8 cellular contexts compared by ENCODE assay signal in the genomic region with DNA sequence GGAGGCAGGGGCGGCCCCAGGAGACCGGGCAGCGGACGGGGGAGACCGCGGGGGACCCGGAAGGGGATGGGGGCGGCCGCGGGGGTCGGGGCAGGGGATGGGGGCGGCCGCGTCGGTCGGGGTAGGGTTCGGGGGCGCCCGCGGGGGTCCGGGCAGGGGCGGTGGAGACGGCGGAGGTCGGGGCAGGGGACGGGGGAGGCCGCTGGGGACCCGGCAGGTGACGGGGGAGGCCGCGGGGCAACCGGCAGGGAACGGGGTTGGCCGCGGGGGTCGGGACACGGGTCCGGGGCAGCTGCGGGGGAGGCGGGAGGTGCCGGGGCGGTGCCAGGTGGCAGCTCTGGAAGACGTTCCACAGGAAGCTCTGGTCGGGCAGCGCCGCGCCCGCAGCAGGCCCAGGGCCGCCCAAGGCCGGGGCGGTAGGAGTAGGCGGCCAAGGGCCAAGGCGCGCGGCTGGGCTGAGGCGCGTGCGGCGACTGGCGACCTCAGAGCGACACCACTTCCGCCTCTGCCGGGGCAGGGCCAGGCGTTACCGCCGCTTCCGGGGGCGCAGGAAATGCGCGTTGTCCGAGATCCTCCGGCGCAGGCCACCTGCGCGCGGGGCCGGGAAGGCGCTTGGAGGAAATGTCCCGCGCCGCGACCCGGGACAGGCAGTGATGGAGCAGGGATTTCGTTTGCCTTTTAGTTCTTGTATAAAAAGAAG. TPM values are rescaled to one million over a fixed set of nuclear protein-coding genes. Genes with fewer than 3 reads are reported as not detected.
A peak's percentile ranks its signal among the peaks of the same experiment; 100 is the strongest.
DNase-seq lines count a peak whose midpoint lies in the region; ATAC-seq and TF ChIP-seq lines count a peak whose summit lies in the region.
"Not testable (repeated sequence)": the region's sequence is repeated elsewhere in the genome, so short reads cannot be mapped to it uniquely, and the experiment has no call there.

No MANE protein-coding gene starts in this region.

- H3K27ac Mint-ChIP-seq in stimulated activated naive B cell treated with anti-CD40 and anti-IgM and Interleukin-4, amounts not matched to agents 10 μg/mL and 1 μg/mL and 100 μg/mL, for 72 hours, result peak overlapping the region; percentile 56

- H4K20me1 ChIP-seq in osteoblast (ENCODE audit: insufficient read depth, low read length), result not testable (repeated sequence)

- H3K4me3 ChIP-seq in WI38 (ENCODE audit: low read depth, low read length) (peak overlapping the region; percentile 40), astrocyte of the spinal cord (ENCODE audit: low read depth, low read length) (peak overlapping the region; percentile 39), osteoblast (ENCODE audit: insufficient read depth, low read length) (peak overlapping the region; percentile 64)

- not testable (repeated sequence) for H3K79me2 ChIP-seq in osteoblast (ENCODE audit: insufficient read depth, low read length)

- H3K27ac ChIP-seq in osteoblast (ENCODE audit: low read depth, low read length), result not testable (repeated sequence)

- H3K27me3 Mint-ChIP-seq in stimulated activated naive B cell treated with anti-CD40 and anti-IgM and Interleukin-4, amounts not matched to agents 10 μg/mL and 1 μg/mL and 100 μg/mL, for 72 hours, result not testable (repeated sequence)

- peak overlapping the region; percentile 39 for H3K4me2 ChIP-seq in osteoblast (ENCODE audit: insufficient read depth, low read length)

- not testable (repeated sequence) for H3K27me3 ChIP-seq in osteoblast (ENCODE audit: insufficient read depth, low read length)

- H3K36me3 Mint-ChIP-seq in stimulated activated naive B cell treated with anti-CD40 and anti-IgM and Interleukin-4, amounts not matched to agents 10 μg/mL and 1 μg/mL and 100 μg/mL, for 72 hours, result peaks cover 14 to 22% of the 10 kb centered on the region in 2 donors

- not testable (repeated sequence) for H3K4me1 ChIP-seq in osteoblast (ENCODE audit: insufficient read depth, low read length)

- intact Hi-C loops in left cardiac atrium (cut with DNase I), result not testable (repeated sequence)

- not testable (repeated sequence) for H2AFZ ChIP-seq in osteoblast (ENCODE audit: low read length)

- in situ Hi-C loops in astrocyte of the spinal cord (cut with HindIII; ENCODE audit: low sequenced_read_pairs), result not testable (repeated sequence)

- peak; percentile 97 for ATAC-seq in GM21576 (IDR thresholded peaks at IDR 0.05; ENCODE audit: unreplicated experiment)
- ATAC-seq in HG03571 (IDR thresholded peaks at IDR 0.05; ENCODE audit: unreplicated experiment), result peak; percentile 98
- peak; percentile 97 to 100 for ATAC-seq in left cardiac atrium
- peak; percentile 95 for ATAC-seq in stimulated activated naive B cell treated with anti-CD40 and anti-IgM and Interleukin-4, amounts not matched to agents 10 μg/mL and 1 μg/mL and 100 μg/mL, for 72 hours (replicated peaks)

- H3K9me3 ChIP-seq in osteoblast (ENCODE audit: low read depth, low read length), result not testable (repeated sequence)

- not testable (repeated sequence) for H3K9me3 Mint-ChIP-seq in stimulated activated naive B cell treated with anti-CD40 and anti-IgM and Interleukin-4, amounts not matched to agents 10 μg/mL and 1 μg/mL and 100 μg/mL, for 72 hours

- H3K4me1 Mint-ChIP-seq in stimulated activated naive B cell treated with anti-CD40 and anti-IgM and Interleukin-4, amounts not matched to agents 10 μg/mL and 1 μg/mL and 100 μg/mL, for 72 hours, result peaks cover 9 to 12% of the 10 kb centered on the region in 2 donors

- H3K36me3 ChIP-seq in osteoblast (ENCODE audit: insufficient read depth, low read length), result not testable (repeated sequence)

- DNase-seq in GM04503 (ENCODE audit: low read depth) (peak; percentile 12), astrocyte of the spinal cord (ENCODE audit: low read depth, low spot score) (peak; percentile 45), left cardiac atrium (peak; percentile 88), osteoblast (ENCODE audit: insufficient read length, low spot score, missing footprints) (peak; percentile 93)
- peak; percentile 66 for DNase-seq in stimulated activated naive B cell treated with anti-CD40 and anti-IgM and Interleukin-4, amounts not matched to agents 10 μg/mL and 1 μg/mL and 100 μg/mL, for 72 hours

- TF ChIP-seq CTCF in WI38 (IDR thresholded peaks at IDR 0.05; ENCODE audit: low read depth, low read length); astrocyte of the spinal cord (IDR thresholded peaks at IDR 0.05; ENCODE audit: low read depth, low read length); osteoblast (IDR thresholded peaks at IDR 0.05; ENCODE audit: extremely low read depth, low read depth, low read length): not testable (repeated sequence)

- H3K4me3 Mint-ChIP-seq in stimulated activated naive B cell treated with anti-CD40 and anti-IgM and Interleukin-4, amounts not matched to agents 10 μg/mL and 1 μg/mL and 100 μg/mL, for 72 hours, result peak overlapping the region; percentile 67 to 84

RNA-seq across cellular contexts. Expression of a gene that starts 45.9 kb away (rescaled TPM):
- total RNA-seq in left cardiac atrium, result 10 to 100 TPM; 47.6 to 50.4 TPM
- total RNA-seq in osteoblast, result 10.6 and 11.6 TPM in 2 replicates

Comparison
In these comparisons a context has a peak if more than half of its experiments do, and no peak if none do; other contexts are left out.
1. DNase-seq: peak in every context shown above with its lines; median percentile 93 in osteoblast; 88 in left cardiac atrium; 66 in stimulated activated naive B cell treated with anti-CD40 and anti-IgM and Interleukin-4, amounts not matched to agents 10 μg/mL and 1 μg/mL and 100 μg/mL, for 72 hours; 45 in astrocyte of the spinal cord; 12 in GM04503.